In genomic region chr12:53048033-53048779, GRCh38 we compare ENCODE assay signal across 8 cellular contexts. TPM values are rescaled to one million over a fixed set of nuclear protein-coding genes. Genes with fewer than 3 reads are reported as not detected.
DNase-seq lines count a peak whose midpoint lies in the region; ATAC-seq and TF ChIP-seq lines count a peak whose summit lies in the region.

No MANE protein-coding gene starts in this region.

- H3K4me1 Mint-ChIP-seq in CD4-positive, alpha-beta T cell (ENCODE audit: low read depth) = peaks cover 25% of the 10 kb centered on the region

- H3K9ac ChIP-seq in rectal smooth muscle tissue (ENCODE audit: low read length) = peak overlapping the region; percentile 32

- no peaks in the 10 kb centered on the region for H3K27me3 ChIP-seq in CD4-positive, alpha-beta T cell (ENCODE audit: control insufficient read depth, insufficient read depth, low read length)
- H3K27me3 ChIP-seq in adrenal gland (no peaks in the 10 kb centered on the region), right atrium auricular region (no peaks in the 10 kb centered on the region), rectal smooth muscle tissue (ENCODE audit: control insufficient read depth, insufficient read depth, low read length) (no peaks in the 10 kb centered on the region)

- TF ChIP-seq POLR2A in adrenal gland (IDR thresholded peaks at IDR 0.05) = no peak

- no peak for ATAC-seq in CD4-positive, alpha-beta T cell (ENCODE audit: poor library complexity)
- ATAC-seq in HG03457 (IDR thresholded peaks at IDR 0.05; ENCODE audit: unreplicated experiment) = no peak
- ATAC-seq in HG02870 (IDR thresholded peaks at IDR 0.05; ENCODE audit: unreplicated experiment) = no peak

- CTCF ChIA-PET in CD4-positive, alpha-beta T cell (lab: Charles Lee) = interaction anchor here (0.7 to 2.2 kb wide), 11 partner anchors 8 to 131 kb away, joined by 3 to 8 read pairs (median 4); partner anchors contain the start of genes SOAT2 and SPRYD3

- no peaks in the 10 kb centered on the region for H3K9me3 Mint-ChIP-seq in CD4-positive, alpha-beta T cell

- H3K27me3 Mint-ChIP-seq in CD4-positive, alpha-beta T cell = no peaks in the 10 kb centered on the region

- no peak for DNase-seq in CD4-positive, alpha-beta T cell
- DNase-seq in HuH-7 (ENCODE audit: low spot score) (peak; percentile 29), adrenal gland (peak; percentile 84 to 91 (median 88)), right atrium auricular region (ENCODE audit: low spot score) (no peak), NOMO-1 (lab: John Stamatoyannopoulos, UW; ENCODE audit: unreplicated experiment in 2 of 2) (no peak)

- TF ChIP-seq CTCF in CD4-positive, alpha-beta T cell (IDR thresholded peaks at IDR 0.05) = no peak
- peak in 5 of 6 experiments; percentile 22 to 44 (median 31) for TF ChIP-seq CTCF in adrenal gland (IDR thresholded peaks at IDR 0.05)
- TF ChIP-seq CTCF in right atrium auricular region (IDR thresholded peaks at IDR 0.05) = no peak

- POLR2A ChIA-PET in CD4-positive, alpha-beta T cell (lab: Charles Lee) = interaction anchor here (0.6 to 4.3 kb wide), 8 partner anchors 7 to 453 kb away, joined by 3 to 27 read pairs (median 6); partner anchors contain the start of genes CSAD, EIF4B, ESPL1 and SOAT2

- peak overlapping the region; percentile 56 for H3K27ac ChIP-seq in CD4-positive, alpha-beta T cell (ENCODE audit: low read depth, low read length)
- H3K27ac ChIP-seq in adrenal gland (peak overlapping the region; percentile 75 to 99 (median 96)), right atrium auricular region (peak overlapping the region; percentile 99 to 100), rectal smooth muscle tissue (ENCODE audit: low read depth, low read length) (peak overlapping the region; percentile 96)

- H3K4me3 Mint-ChIP-seq in CD4-positive, alpha-beta T cell = peak overlapping the region; percentile 76

- H3K36me3 ChIP-seq in adrenal gland (replicated peaks in 1 of 2) = no peaks in the 10 kb centered on the region
- H3K36me3 ChIP-seq in right atrium auricular region = peaks cover 4% of the 10 kb centered on the region
- peaks cover 2% of the 10 kb centered on the region for H3K36me3 ChIP-seq in rectal smooth muscle tissue (ENCODE audit: control insufficient read depth, insufficient read depth, low read length)

- H3K4me1 ChIP-seq in adrenal gland (replicated peaks in 1 of 2) (peaks cover 62 to 86% of the 10 kb centered on the region in 2 donors), right atrium auricular region (peaks cover 3 to 90% of the 10 kb centered on the region in 2 donors), rectal smooth muscle tissue (ENCODE audit: control insufficient read depth, insufficient read depth, low read length) (peaks cover 48% of the 10 kb centered on the region)

- H3K4me3 ChIP-seq in adrenal gland (peak overlapping the region in 2 of 4 donors; percentile 25 to 75), right atrium auricular region (peak overlapping the region; percentile 74 to 78), rectal smooth muscle tissue (ENCODE audit: low read length) (peak overlapping the region; percentile 53)

- 10 to 19% (median 15%) methylated on average over 4 to 10 of the region's 10 CpGs for WGBS in adrenal gland, 4 donors

- H3K27ac Mint-ChIP-seq in CD4-positive, alpha-beta T cell = peak overlapping the region; percentile 58

- H3K9me3 ChIP-seq in CD4-positive, alpha-beta T cell (ENCODE audit: control insufficient read depth, low read length) = no peaks in the 10 kb centered on the region
- H3K9me3 ChIP-seq in adrenal gland (replicated peaks in 1 of 3) = no peaks in the 10 kb centered on the region
- H3K9me3 ChIP-seq in right atrium auricular region = no peaks in the 10 kb centered on the region

- intact Hi-C loops in CD4-positive, alpha-beta T cell (cut with DNase I, micrococcal nuclease) = loop anchor here in 1 of 2 experiments (5.0 kb wide), 1 partner anchor 41 kb away; the partner anchor contains the start of gene EIF4B
- intact Hi-C loops in adrenal gland (cut with DNase I) = no loop called here

- H3K36me3 Mint-ChIP-seq in CD4-positive, alpha-beta T cell (ENCODE audit: low read depth) = peaks cover 5% of the 10 kb centered on the region

RNA-seq across cellular contexts. Expression of gene TNS2, which starts 1.7 kb away (rescaled TPM):
- 1 to 10 TPM; 2.3 to 3.0 TPM for total RNA-seq in CD4-positive, alpha-beta T cell
- total RNA-seq in adrenal gland (100 to 1,000 TPM in 7 of 8 donors, 10 to 100 TPM in 1; 55.8 to 268 (median 175) TPM), right atrium auricular region (100 to 1,000 TPM in 1 of 2 donors, 10 to 100 TPM in 1; 76.2 to 153 TPM)
- polyA plus RNA-seq in adrenal gland = 1,000 to 10,000 TPM in 1 of 3 donors, 100 to 1,000 TPM in 1, 10 to 100 TPM in 1; 36.8 to 1,019 (median 396) TPM

RNA-seq across cellular contexts. Expression of gene SPRYD3, which starts 31.0 kb away (rescaled TPM):
- total RNA-seq in CD4-positive, alpha-beta T cell = 10 to 100 TPM; 17.7 to 21.0 TPM
- total RNA-seq in adrenal gland = 10 to 100 TPM; 32.1 to 74.6 (median 46.7) TPM
- polyA plus RNA-seq in adrenal gland = 10 to 100 TPM; 16.4 to 52.8 (median 29.0) TPM
- total RNA-seq in right atrium auricular region = 10 to 100 TPM; 33.5 to 64.5 TPM

RNA-seq across cellular contexts. Expression of gene EIF4B, which starts 42.0 kb away (rescaled TPM):
- total RNA-seq in CD4-positive, alpha-beta T cell = 100 to 1,000 TPM; 794 to 806 TPM
- total RNA-seq in adrenal gland = 100 to 1,000 TPM; 324 to 800 (median 570) TPM
- polyA plus RNA-seq in adrenal gland = 100 to 1,000 TPM in 2 of 3 donors, 10 to 100 TPM in 1; 77.1 to 282 (median 138) TPM
- total RNA-seq in right atrium auricular region = 100 to 1,000 TPM; 272 to 383 TPM

RNA-seq across cellular contexts. Expression of gene IGFBP6, which starts 49.3 kb away (rescaled TPM):
- under 1 TPM in 1 of 2 experiments, not detected in 1; 0.49 TPM for total RNA-seq in CD4-positive, alpha-beta T cell
- total RNA-seq in adrenal gland (100 to 1,000 TPM in 6 of 8 donors, 10 to 100 TPM in 2; 39.5 to 559 (median 212) TPM), right atrium auricular region (100 to 1,000 TPM in 1 of 2 donors, 10 to 100 TPM in 1; 99.0 to 358 TPM)
- 100 to 1,000 TPM in 2 of 3 donors, 10 to 100 TPM in 1; 26.4 to 478 (median 337) TPM for polyA plus RNA-seq in adrenal gland

RNA-seq across cellular contexts. Expression of gene SOAT2, which starts 55.1 kb away (rescaled TPM):
- total RNA-seq in CD4-positive, alpha-beta T cell = under 1 TPM; 0.22 to 0.49 TPM
- total RNA-seq in adrenal gland = under 1 TPM in 1 of 8 donors, not detected in 7; 0.79 TPM
- polyA plus RNA-seq in adrenal gland = under 1 TPM in 2 of 3 donors, not detected in 1; 0.34 to 0.48 TPM
- total RNA-seq in right atrium auricular region = not detected

Comparison
In these comparisons a context has a peak if more than half of its experiments do, and no peak if none do; other contexts are left out.
1. DNase-seq: peak in HuH-7 (single experiment) and adrenal gland (7 of 7); none in CD4-positive, alpha-beta T cell (0 of 10), right atrium auricular region (single experiment) and NOMO-1 (0 of 2).
2. CTCF ChIP-seq: peak in adrenal gland (5 of 6); none in CD4-positive, alpha-beta T cell (single experiment) and right atrium auricular region (0 of 2).
3. RNA of gene TNS2, which starts 1.7 kb away (total RNA-seq): 55.8 to 268 TPM in adrenal gland and 76.2 to 153 TPM in right atrium auricular region; 2.3 to 3.0 TPM in CD4-positive, alpha-beta T cell; every median in the first group is over 10 times any median in the second.
4. Peak in every context shown above with its lines, with median percentiles within 50 percentile points of each other: H3K27ac ChIP-seq.